In the genomic region with DNA sequence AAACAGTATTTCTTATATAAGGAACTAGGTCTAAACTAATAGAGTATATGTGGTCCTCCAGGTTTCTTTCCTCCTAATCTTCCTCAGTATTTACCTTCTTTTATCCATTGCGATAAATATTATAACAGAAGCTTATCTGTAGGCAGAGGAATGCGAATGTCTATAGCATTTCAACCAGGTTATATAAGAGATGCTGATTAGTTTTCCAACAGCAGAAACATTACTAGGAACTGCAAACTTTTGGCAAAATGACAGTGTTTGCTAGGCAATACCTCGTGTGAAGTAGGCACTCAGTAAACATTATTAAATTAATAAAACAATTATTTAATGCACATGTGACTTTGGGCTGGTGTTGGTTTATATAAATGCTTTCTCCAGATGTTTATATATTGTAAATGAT, we compare ENCODE assay signal across 39 cellular contexts.
"Had no signal": no experiment of that assay in that cellular context is flagged by ENCODE, and none has a peak within 500 bp of the region (broad histone marks: within the 10 kb centered on the region; RNA-seq: fewer than 3 reads in every experiment).

No MANE protein-coding gene starts in this region.

- H3K4me3 Mint-ChIP-seq: activated naive CD4-positive, alpha-beta T cell treated with anti-CD3 and anti-CD28 coated beads for 36 hours; activated naive CD4-positive, alpha-beta T cell treated with anti-CD3 and anti-CD28 coated beads, Interleukin-2, amount 10 ng/mL, durations not matched to agents 7 days and 5 days; activated naive CD4-positive, alpha-beta T cell treated with anti-CD3 and anti-CD28 coated beads, Interleukin-2, amount 50 U/mL, for 24 hours; activated naive CD8-positive, alpha-beta T cell; activated naive CD8-positive, alpha-beta T cell treated with anti-CD3 and anti-CD28 coated beads for 36 hours; activated naive CD8-positive, alpha-beta T cell treated with anti-CD3 and anti-CD28 coated beads, Interleukin-2, amount 10 ng/mL, durations not matched to agents 7 days and 5 days; activated naive CD8-positive, alpha-beta T cell treated with anti-CD3 and anti-CD28 coated beads, Interleukin-2, amount 50 U/mL, for 24 hours; activated T-cell treated with anti-CD3 and anti-CD28 coated beads, Interleukin-2, amount 50 U/mL, for 24 hours; activated T-cell treated with anti-CD3 and anti-CD28 coated beads, Interleukin-2, amount 50 U/mL, for 4 hours; activated T-cell treated with anti-CD3 and anti-CD28 coated beads, Interleukin-2, amount 50 U/mL, for 72 hours; activated T-helper 1 cell treated with anti-CD3 and anti-CD28 coated beads, Interleukin-12 subunit alpha, Interleukin-12 subunit beta, Interleukin-2, Interleukin-4 antibody, amounts not matched to agents 30 ng/mL and 10 ng/mL and 1 ng/mL, durations not matched to agents 14 hours and 24 hours and 36 hours; activated T-helper 17 cell treated with anti-CD3 and anti-CD28 coated beads, Interleukin-2, amount 50 U/mL, for 72 hours; brain; central memory CD8-positive, alpha-beta T cell had no signal

- H3K27me3 Mint-ChIP-seq: activated naive CD4-positive, alpha-beta T cell treated with anti-CD3 and anti-CD28 coated beads, Interleukin-2, amount 10 ng/mL, durations not matched to agents 7 days and 5 days; activated naive CD4-positive, alpha-beta T cell treated with anti-CD3 and anti-CD28 coated beads, Interleukin-2, amount 50 U/mL, for 24 hours; activated naive CD8-positive, alpha-beta T cell; activated naive CD8-positive, alpha-beta T cell treated with anti-CD3 and anti-CD28 coated beads for 36 hours; activated naive CD8-positive, alpha-beta T cell treated with anti-CD3 and anti-CD28 coated beads, Interleukin-2, amount 10 ng/mL, durations not matched to agents 7 days and 5 days; activated naive CD8-positive, alpha-beta T cell treated with anti-CD3 and anti-CD28 coated beads, Interleukin-2, amount 50 U/mL, for 24 hours; activated T-cell treated with anti-CD3 and anti-CD28 coated beads, Interleukin-2, amount 50 U/mL, for 24 hours; activated T-helper 17 cell treated with anti-CD3 and anti-CD28 coated beads, Interleukin-2, amount 50 U/mL, for 72 hours; brain; central memory CD8-positive, alpha-beta T cell had no signal

- H3K36me3 ChIP-seq: adrenal gland, ascending aorta, brain microvascular endothelial cell, breast epithelium, cardiac muscle cell had no signal

- H3K27ac Mint-ChIP-seq: activated naive CD4-positive, alpha-beta T cell treated with anti-CD3 and anti-CD28 coated beads for 36 hours; activated naive CD4-positive, alpha-beta T cell treated with anti-CD3 and anti-CD28 coated beads, Interleukin-2, amount 10 ng/mL, durations not matched to agents 7 days and 5 days; activated naive CD4-positive, alpha-beta T cell treated with anti-CD3 and anti-CD28 coated beads, Interleukin-2, amount 50 U/mL, for 24 hours; activated naive CD4-positive, alpha-beta T cell treated with anti-CD3 and anti-CD28 coated beads, Interleukin-2, amount 50 U/mL, for 72 hours; activated naive CD8-positive, alpha-beta T cell; activated naive CD8-positive, alpha-beta T cell treated with anti-CD3 and anti-CD28 coated beads for 36 hours; activated naive CD8-positive, alpha-beta T cell treated with anti-CD3 and anti-CD28 coated beads, Interleukin-2, amount 10 ng/mL, durations not matched to agents 7 days and 5 days; activated naive CD8-positive, alpha-beta T cell treated with anti-CD3 and anti-CD28 coated beads, Interleukin-2, amount 50 U/mL, for 24 hours; activated T-cell treated with anti-CD3 and anti-CD28 coated beads, Interleukin-2, amount 50 U/mL, for 24 hours; activated T-cell treated with anti-CD3 and anti-CD28 coated beads, Interleukin-2, amount 50 U/mL, for 72 hours; activated T-helper 1 cell treated with anti-CD3 and anti-CD28 coated beads, Interleukin-12 subunit alpha, Interleukin-12 subunit beta, Interleukin-2, Interleukin-4 antibody, amounts not matched to agents 30 ng/mL and 10 ng/mL and 1 ng/mL, durations not matched to agents 14 hours and 24 hours and 36 hours; activated T-helper 17 cell treated with anti-CD3 and anti-CD28 coated beads, Interleukin-2, amount 50 U/mL, for 72 hours; activated T-helper 2 cell treated with anti-CD3 and anti-CD28 coated beads, Interferon-gamma antibody, Interleukin-2, Interleukin-4, amounts not matched to agents 10 μg/mL and 5 μg/mL and 100 μg/mL, durations not matched to agents 14 hours and 24 hours and 36 hours; brain had no signal

- H3K36me3 Mint-ChIP-seq: activated naive CD4-positive, alpha-beta T cell treated with anti-CD3 and anti-CD28 coated beads, Interleukin-2, amount 10 ng/mL, durations not matched to agents 7 days and 5 days; activated naive CD4-positive, alpha-beta T cell treated with anti-CD3 and anti-CD28 coated beads, Interleukin-2, amount 50 U/mL, for 24 hours; activated naive CD4-positive, alpha-beta T cell treated with anti-CD3 and anti-CD28 coated beads, Interleukin-2, amount 50 U/mL, for 72 hours; activated naive CD8-positive, alpha-beta T cell; activated naive CD8-positive, alpha-beta T cell treated with anti-CD3 and anti-CD28 coated beads for 36 hours; activated naive CD8-positive, alpha-beta T cell treated with anti-CD3 and anti-CD28 coated beads, Interleukin-2, amount 10 ng/mL, durations not matched to agents 7 days and 5 days; brain had no signal

- H3K4me1 Mint-ChIP-seq: activated naive CD4-positive, alpha-beta T cell treated with anti-CD3 and anti-CD28 coated beads, Interleukin-2, amount 10 ng/mL, durations not matched to agents 7 days and 5 days; activated naive CD4-positive, alpha-beta T cell treated with anti-CD3 and anti-CD28 coated beads, Interleukin-2, amount 50 U/mL, for 24 hours; activated naive CD8-positive, alpha-beta T cell treated with anti-CD3 and anti-CD28 coated beads for 36 hours; activated naive CD8-positive, alpha-beta T cell treated with anti-CD3 and anti-CD28 coated beads, Interleukin-2, amount 10 ng/mL, durations not matched to agents 7 days and 5 days; activated naive CD8-positive, alpha-beta T cell treated with anti-CD3 and anti-CD28 coated beads, Interleukin-2, amount 50 U/mL, for 24 hours; activated T-helper 17 cell treated with anti-CD3 and anti-CD28 coated beads, Interleukin-2, amount 50 U/mL, for 72 hours; brain; central memory CD8-positive, alpha-beta T cell had no signal

- H3K9me3 Mint-ChIP-seq: activated naive CD4-positive, alpha-beta T cell treated with anti-CD3 and anti-CD28 coated beads for 36 hours; activated naive CD4-positive, alpha-beta T cell treated with anti-CD3 and anti-CD28 coated beads, Interleukin-2, amount 10 ng/mL, durations not matched to agents 7 days and 5 days; activated naive CD4-positive, alpha-beta T cell treated with anti-CD3 and anti-CD28 coated beads, Interleukin-2, amount 50 U/mL, for 24 hours; activated naive CD4-positive, alpha-beta T cell treated with anti-CD3 and anti-CD28 coated beads, Interleukin-2, amount 50 U/mL, for 72 hours; activated naive CD8-positive, alpha-beta T cell treated with anti-CD3 and anti-CD28 coated beads for 36 hours; activated naive CD8-positive, alpha-beta T cell treated with anti-CD3 and anti-CD28 coated beads, Interleukin-2, amount 50 U/mL, for 24 hours; activated T-cell treated with anti-CD3 and anti-CD28 coated beads, Interleukin-2, amount 50 U/mL, for 24 hours; activated T-cell treated with anti-CD3 and anti-CD28 coated beads, Interleukin-2, amount 50 U/mL, for 4 hours; activated T-cell treated with anti-CD3 and anti-CD28 coated beads, Interleukin-2, amount 50 U/mL, for 72 hours; activated T-helper 1 cell treated with anti-CD3 and anti-CD28 coated beads, Interleukin-12 subunit alpha, Interleukin-12 subunit beta, Interleukin-2, Interleukin-4 antibody, amounts not matched to agents 30 ng/mL and 10 ng/mL and 1 ng/mL, durations not matched to agents 14 hours and 24 hours and 36 hours; activated T-helper 17 cell treated with anti-CD3 and anti-CD28 coated beads, Interleukin-2, amount 50 U/mL, for 72 hours; activated T-helper 2 cell treated with anti-CD3 and anti-CD28 coated beads, Interferon-gamma antibody, Interleukin-2, Interleukin-4, amounts not matched to agents 10 μg/mL and 5 μg/mL and 100 μg/mL, durations not matched to agents 14 hours and 24 hours and 36 hours; brain; central memory CD8-positive, alpha-beta T cell had no signal

- H3K27ac ChIP-seq: adrenal gland, ascending aorta, body of pancreas, brain microvascular endothelial cell, breast epithelium, cardiac muscle cell had no signal

- DNase-seq: activated effector memory CD4-positive, alpha-beta T cell treated with anti-CD3 and anti-CD28 coated beads, Interleukin-2, amount 50 U/mL, for 16 hours; activated effector memory CD4-positive, alpha-beta T cell treated with Interleukin-2 at 50 U/mL for 16 hours; activated gamma-delta T cell; activated gamma-delta T cell treated with Interleukin-2 at 50 U/mL for 16 hours; activated naive CD4-positive, alpha-beta T cell; activated naive CD4-positive, alpha-beta T cell treated with anti-CD3 and anti-CD28 coated beads for 36 hours; activated naive CD4-positive, alpha-beta T cell treated with anti-CD3 and anti-CD28 coated beads, Interleukin-2, amount 10 ng/mL, durations not matched to agents 7 days and 5 days; activated naive CD4-positive, alpha-beta T cell treated with anti-CD3 and anti-CD28 coated beads, Interleukin-2, amount 50 U/mL, for 16 hours; activated naive CD4-positive, alpha-beta T cell treated with Interleukin-2 at 50 U/mL for 16 hours; activated naive CD8-positive, alpha-beta T cell treated with anti-CD3 and anti-CD28 coated beads for 36 hours; activated naive CD8-positive, alpha-beta T cell treated with anti-CD3 and anti-CD28 coated beads, Interleukin-2, amount 10 ng/mL, durations not matched to agents 7 days and 5 days; activated naive CD8-positive, alpha-beta T cell treated with anti-CD3 and anti-CD28 coated beads, Interleukin-2, amount 50 U/mL, for 24 hours; activated T-cell treated with anti-CD3 and anti-CD28 coated beads, Interleukin-2, amount 50 U/mL, for 1 hour; activated T-cell treated with anti-CD3 and anti-CD28 coated beads, Interleukin-2, amount 50 U/mL, for 24 hours; activated T-cell treated with anti-CD3 and anti-CD28 coated beads, Interleukin-2, amount 50 U/mL, for 4 hours; activated T-cell treated with anti-CD3 and anti-CD28 coated beads, Interleukin-2, amount 50 U/mL, for 48 hours; activated T-cell treated with anti-CD3 and anti-CD28 coated beads, Interleukin-2, amount 50 U/mL, for 72 hours; adrenal gland; amniotic stem cell; amygdala; anterior cingulate cortex; aorta; body of pancreas; brain microvascular endothelial cell; central memory CD4-positive, alpha-beta T cell; cerebellar nuclear complex had no signal

- H3K4me1 ChIP-seq: adrenal gland, ascending aorta, body of pancreas, breast epithelium had no signal

- FAIRE-seq: astrocyte, bronchial epithelial cell had no signal

- H3K4me3 ChIP-seq: adrenal gland, ascending aorta, body of pancreas, breast epithelium, cardiac muscle cell had no signal

- H3K9me3 ChIP-seq: adrenal gland, ascending aorta, body of pancreas, breast epithelium had no signal

- H3K27me3 ChIP-seq: adrenal gland, ascending aorta, body of pancreas, brain microvascular endothelial cell, breast epithelium, cardiac muscle cell had no signal
